ENCODE assay signal across 17 cellular contexts in genomic region chr13:110227416-110227815, GRCh38.
DNase-seq lines count a peak whose midpoint lies in the region; ATAC-seq, FAIRE-seq and TF ChIP-seq lines count a peak whose summit lies in the region.
"Had no signal": no experiment of that assay in that cellular context is flagged by ENCODE, and none has a peak within 500 bp of the region (broad histone marks: within the 10 kb centered on the region; RNA-seq: fewer than 3 reads in every experiment).

No MANE protein-coding gene starts in this region.

- peaks cover 47% of the 10 kb centered on the region for H3K4me1 Mint-ChIP-seq in astrocyte (ENCODE audit: low read depth, unreplicated experiment)

- in situ Hi-C loops in gastrocnemius medialis (cut with MboI; ENCODE audit: low sequenced_read_pairs in 4 of 4), result loop anchor here in 2 of 4 donors (10.0 to 25.0 kb wide), 2 partner anchors 185 to 187 kb away; no protein-coding TSS in a partner anchor

- H3K9me3 ChIP-seq in astrocyte (ENCODE audit: insufficient read depth, low read depth, low read length), result no peaks in the 10 kb centered on the region
- no peaks in the 10 kb centered on the region for H3K9me3 ChIP-seq in esophagus muscularis mucosa
- no peaks in the 10 kb centered on the region for H3K9me3 ChIP-seq in gastrocnemius medialis
- H3K9me3 ChIP-seq: Peyer's patch had no signal

- no peak for TF ChIP-seq EP300 in esophagus muscularis mucosa (IDR thresholded peaks at IDR 0.05)

- H3K9me3 Mint-ChIP-seq in astrocyte (ENCODE audit: unreplicated experiment), result no peaks in the 10 kb centered on the region
- H3K9me3 Mint-ChIP-seq: CD8-positive, alpha-beta T cell had no signal

- WGBS in esophagus muscularis mucosa, result 75% methylated on average over 3 of the region's 3 CpGs

- no peak overlapping the region for H3K4me2 ChIP-seq in astrocyte (ENCODE audit: low read length)

- DNase-seq in astrocyte (ENCODE audit: low read depth) (no peak), esophagus muscularis mucosa (ENCODE audit: extremely low spot score) (peak; percentile 90), gastrocnemius medialis (no peak), ureter (ENCODE audit: low spot score) (peak; percentile 25), GM12891 (ENCODE audit: insufficient read length, low spot score) (no peak), pons (ENCODE audit: low spot score) (no peak)
- DNase-seq: CD8-positive, alpha-beta T cell; GF-D8; NCI-H1417; NCI-H2029; NCI-H2171 treated with DMSO at 0.1 percent for 48 hours; NCI-H524; Peyer's patch; SHP77 had no signal

- peaks cover 19% of the 10 kb centered on the region for H3K36me3 Mint-ChIP-seq in astrocyte (ENCODE audit: low read depth, unreplicated experiment)
- H3K36me3 Mint-ChIP-seq: CD8-positive, alpha-beta T cell; IgD-negative memory B cell had no signal

- H3K27ac ChIP-seq in astrocyte (ENCODE audit: low read depth, low read length), result no peak overlapping the region
- H3K27ac ChIP-seq in esophagus muscularis mucosa (replicated peaks in 1 of 4), result peak overlapping the region; percentile 47 to 95 (median 76)
- H3K27ac ChIP-seq in gastrocnemius medialis, result peak overlapping the region; percentile 46 to 69 (median 66)

- no peaks in the 10 kb centered on the region for H3K27me3 Mint-ChIP-seq in astrocyte (ENCODE audit: low read depth, unreplicated experiment)
- H3K27me3 Mint-ChIP-seq: IgD-negative memory B cell had no signal

- TF ChIP-seq POLR2A in esophagus muscularis mucosa (IDR thresholded peaks at IDR 0.05; ENCODE audit: low read depth) (no peak), gastrocnemius medialis (IDR thresholded peaks at IDR 0.05) (no peak), GM12891 (IDR thresholded peaks at IDR 0.05; ENCODE audit: low read depth, low read length) (no peak)

- H3K36me3 ChIP-seq in astrocyte (ENCODE audit: insufficient read depth, low read length) (peaks cover 3% of the 10 kb centered on the region), esophagus muscularis mucosa (peaks cover 0 to 6% (median 0%) of the 10 kb centered on the region in 4 donors), gastrocnemius medialis (no peaks in the 10 kb centered on the region)
- H3K36me3 ChIP-seq: Peyer's patch had no signal

- no peak for TF ChIP-seq CTCF in astrocyte (IDR thresholded peaks at IDR 0.05; ENCODE audit: insufficient read depth, low read depth, low read length)
- TF ChIP-seq CTCF in esophagus muscularis mucosa (IDR thresholded peaks at IDR 0.05), result no peak
- TF ChIP-seq CTCF in gastrocnemius medialis (IDR thresholded peaks at IDR 0.05 in 4 of 5, conservative IDR thresholded peaks at IDR 0.05 in 1 of 5), result no peak

- no peak overlapping the region for H2AFZ ChIP-seq in astrocyte (ENCODE audit: low read depth, low read length)

- no peak for FAIRE-seq in astrocyte (lab: Jason Lieb, UNC)
- FAIRE-seq in GM12891 (lab: Jason Lieb, UNC), result no peak
- FAIRE-seq: H1 had no signal

- H3K4me3 ChIP-seq in astrocyte (ENCODE audit: insufficient read depth, low read depth, low read length), result no peak overlapping the region
- H3K4me3 ChIP-seq in esophagus muscularis mucosa, result no peak overlapping the region
- H3K4me3 ChIP-seq in gastrocnemius medialis, result no peak overlapping the region
- H3K4me3 ChIP-seq: Peyer's patch had no signal

- no peak overlapping the region for H3K9ac ChIP-seq in astrocyte (ENCODE audit: low read length)

- ATAC-seq in gastrocnemius medialis (no peak), HG03460 (IDR thresholded peaks at IDR 0.05; ENCODE audit: unreplicated experiment) (no peak)
- ATAC-seq: CD8-positive, alpha-beta T cell had no signal

- no peaks in the 10 kb centered on the region for H3K27me3 ChIP-seq in astrocyte (ENCODE audit: insufficient read depth, low read length)
- no peaks in the 10 kb centered on the region for H3K27me3 ChIP-seq in esophagus muscularis mucosa
- peaks cover 0 to 7% (median 0%) of the 10 kb centered on the region in 3 donors for H3K27me3 ChIP-seq in gastrocnemius medialis
- H3K27me3 ChIP-seq: Peyer's patch had no signal

- H4K20me1 ChIP-seq in astrocyte (ENCODE audit: insufficient read depth, low read length), result peaks cover 77% of the 10 kb centered on the region

- H3K27ac Mint-ChIP-seq in astrocyte (ENCODE audit: unreplicated experiment), result peak overlapping the region; percentile 20
- H3K27ac Mint-ChIP-seq: CD8-positive, alpha-beta T cell; IgD-negative memory B cell had no signal

- H3K4me1 ChIP-seq in astrocyte (ENCODE audit: insufficient read depth, low read length) (peaks cover 28% of the 10 kb centered on the region), esophagus muscularis mucosa (peaks cover 44 to 98% (median 79%) of the 10 kb centered on the region in 4 donors), gastrocnemius medialis (peaks cover 11 to 25% of the 10 kb centered on the region in 2 donors)

- no peak overlapping the region for H3K4me3 Mint-ChIP-seq in astrocyte (ENCODE audit: unreplicated experiment)
- H3K4me3 Mint-ChIP-seq: CD8-positive, alpha-beta T cell; IgD-negative memory B cell had no signal

- peaks cover 80% of the 10 kb centered on the region for H3K79me2 ChIP-seq in astrocyte (ENCODE audit: insufficient read depth, low read length)

- intact Hi-C loops in esophagus muscularis mucosa (cut with DNase I) (no loop called here), gastrocnemius medialis (cut with DNase I; ENCODE audit: low total_unique reads) (loop anchor here (5.0 kb wide), 1 partner anchor 75 kb away; no protein-coding TSS in a partner anchor)

TF ChIP-seq in GM12891, 5 proteins besides CTCF, POLR2A, EP300 and RAD21:
- no peak for TF ChIP-seq TAF1 (IDR thresholded peaks at IDR 0.05; ENCODE audit: low read depth, low read length)
- no peak for TF ChIP-seq SPI1 (IDR thresholded peaks at IDR 0.05; ENCODE audit: low read depth, low read length)

Comparison
In these comparisons a context has a peak if more than half of its experiments do, and no peak if none do; other contexts are left out.
1. DNase-seq: peak in esophagus muscularis mucosa (single experiment) and ureter (single experiment); none in astrocyte (single experiment), gastrocnemius medialis (0 of 2), GM12891 (single experiment) and pons (single experiment).